Comparison of ENCODE assay signal across 8 cellular contexts in the genomic region with DNA sequence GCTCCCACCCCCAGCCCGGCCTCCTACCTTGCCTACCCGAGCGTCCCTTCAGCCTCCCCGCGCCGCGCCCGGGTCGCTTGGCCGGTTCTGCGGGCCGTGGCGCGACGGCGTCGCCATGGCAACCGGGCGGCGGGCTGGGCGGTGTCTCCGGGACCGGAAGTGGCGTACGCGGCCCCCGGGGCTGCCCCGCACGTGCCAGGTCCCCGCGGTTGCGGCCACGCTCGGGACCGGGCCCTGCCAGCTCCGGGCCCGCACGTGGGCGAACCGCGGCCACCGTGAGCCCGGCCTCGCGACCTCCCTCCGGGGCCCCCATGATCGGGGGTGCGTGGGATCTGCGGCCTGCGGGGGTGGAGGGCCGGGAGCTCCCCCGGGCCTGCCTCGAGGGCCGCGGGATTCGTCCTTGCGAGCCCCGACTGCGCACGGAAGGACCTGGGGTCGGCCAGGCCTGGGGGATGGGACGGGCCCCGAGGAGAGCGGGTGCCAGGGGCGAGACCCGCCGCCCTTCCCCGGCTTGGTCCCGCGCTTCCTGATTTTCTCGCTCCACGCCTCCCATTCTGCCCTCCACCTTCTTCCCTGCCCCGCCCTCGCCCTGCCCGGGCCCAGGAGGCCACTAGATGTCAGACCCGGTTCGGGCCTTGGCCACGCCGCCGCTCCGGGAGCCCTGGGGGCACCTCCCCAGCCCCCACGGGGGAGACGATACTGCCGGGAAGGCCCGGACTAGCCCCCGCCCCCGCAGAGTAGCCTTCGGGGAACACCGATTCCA. TPM values are rescaled to one million over a fixed set of nuclear protein-coding genes. Genes with fewer than 3 reads are reported as not detected.
DNase-seq lines count a peak whose midpoint lies in the region; ATAC-seq, FAIRE-seq and TF ChIP-seq lines count a peak whose summit lies in the region.

A gene with protein sequence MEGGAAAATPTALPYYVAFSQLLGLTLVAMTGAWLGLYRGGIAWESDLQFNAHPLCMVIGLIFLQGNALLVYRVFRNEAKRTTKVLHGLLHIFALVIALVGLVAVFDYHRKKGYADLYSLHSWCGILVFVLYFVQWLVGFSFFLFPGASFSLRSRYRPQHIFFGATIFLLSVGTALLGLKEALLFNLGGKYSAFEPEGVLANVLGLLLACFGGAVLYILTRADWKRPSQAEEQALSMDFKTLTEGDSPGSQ (minus strand): TSS at position 89 of the 763 bp plus-strand sequence. CDS start 8,759 bp downstream, outside the sequence.

- H3K9me3 ChIP-seq in OCI-LY7 (ENCODE audit: low read length) (no peaks in the 10 kb centered on the region), stomach (no peaks in the 10 kb centered on the region)

- no peak for FAIRE-seq in GM19239 (lab: Jason Lieb, UNC)

- H3K27ac ChIP-seq in C4-2B (peak within 1 kb of the TSS; percentile 100), OCI-LY7 (ENCODE audit: low read depth, low read length, poor library complexity, severe bottlenecking) (no peak within 1 kb of the TSS), stomach (peak within 1 kb of the TSS; percentile 89 to 97 (median 95))

- H3K27ac Mint-ChIP-seq in nephron progenitor cell = no peak within 1 kb of the TSS

- no peaks in the 10 kb centered on the region for H3K4me1 ChIP-seq in OCI-LY7 (ENCODE audit: insufficient read depth, low read length, poor library complexity, severe bottlenecking)
- peaks cover 27 to 62% (median 51%) of the 10 kb centered on the region in 4 donors for H3K4me1 ChIP-seq in stomach

- H3K4me2 ChIP-seq in OCI-LY7 (ENCODE audit: low read length) = peak within 1 kb of the TSS; percentile 29; the same call in 1 of the 2 replicates

- peak within 1 kb of the TSS; percentile 76 for H3K4me3 Mint-ChIP-seq in nephron progenitor cell

- WGBS in stomach, 5 donors = 0 to 2% (median 1%) methylated on average over 36 to 89 of the region's 89 CpGs

- no TSS peak for BruUV-seq in OCI-LY7 (replicated peaks; lab: Mats Ljungman, UMichigan)

- peak; percentile 88 for DNase-seq in GM19239 (ENCODE audit: insufficient read length, low spot score)
- DNase-seq in OCI-LY7 (ENCODE audit: low spot score) = no peak
- DNase-seq in activated T-helper 1 cell treated with anti-CD3 and anti-CD28 coated beads, Interleukin-2, amount 50 U/mL, for 16 hours (ENCODE audit: low read depth in 1 of 2, low spot score in 1 of 2) = peak; percentile 35 to 64
- peak; percentile 63 for DNase-seq in fibroblast of mammary gland (ENCODE audit: low read depth)
- peak; percentile 82 for DNase-seq in nephron progenitor cell
- peak; percentile 90 for DNase-seq in stomach

- no peaks in the 10 kb centered on the region for H4K20me1 ChIP-seq in OCI-LY7 (ENCODE audit: insufficient read depth, low read length)

- no peak within 1 kb of the TSS for H2AFZ ChIP-seq in OCI-LY7 (ENCODE audit: low read length)

- H3K36me3 ChIP-seq in OCI-LY7 (ENCODE audit: insufficient read depth, low read length) (no peaks in the 10 kb centered on the region), stomach (no peaks in the 10 kb centered on the region)

- no peaks in the 10 kb centered on the region for H3K36me3 Mint-ChIP-seq in nephron progenitor cell (ENCODE audit: low read depth)

- peaks cover 27% of the 10 kb centered on the region for H3K27me3 Mint-ChIP-seq in nephron progenitor cell (ENCODE audit: low read depth, poor library complexity)

- intact Hi-C loops in OCI-LY7 (cut with micrococcal nuclease; ENCODE audit: unreplicated experiment) (no loop called here), stomach (cut with DNase I; ENCODE audit: low total_unique reads) (no loop called here)

- H3K79me2 ChIP-seq in OCI-LY7 (ENCODE audit: insufficient read depth, low read depth, low read length) = no peaks in the 10 kb centered on the region

- peaks cover 46% of the 10 kb centered on the region for H3K4me1 Mint-ChIP-seq in nephron progenitor cell

- H3K4me3 ChIP-seq in OCI-LY7 (ENCODE audit: low read depth, low read length, poor library complexity, severe bottlenecking) (no peak within 1 kb of the TSS), fibroblast of mammary gland (ENCODE audit: control insufficient read depth, low read depth, low read length) (peak within 1 kb of the TSS; percentile 49), stomach (peak within 1 kb of the TSS; percentile 61 to 81 (median 72))

- POLR2A ChIA-PET in OCI-LY7 (lab: Charles Lee) = no interaction called here

- H3K9me3 Mint-ChIP-seq in nephron progenitor cell = no peaks in the 10 kb centered on the region

- no peaks in the 10 kb centered on the region for H3K9me2 ChIP-seq in OCI-LY7 (ENCODE audit: insufficient read depth, low read length)

- TF ChIP-seq CTCF in C4-2B (conservative IDR thresholded peaks at IDR 0.05) (peak; percentile 41; the same call in 1 of the 2 replicates), OCI-LY7 (conservative IDR thresholded peaks at IDR 0.05; ENCODE audit: low read length) (no peak), fibroblast of mammary gland (conservative IDR thresholded peaks at IDR 0.05; ENCODE audit: control insufficient read depth, insufficient read depth, low read depth, low read length) (no peak), nephron progenitor cell (IDR thresholded peaks at IDR 0.05) (no peak), stomach (IDR thresholded peaks at IDR 0.05) (peak in 2 of 7 experiments; percentile 7 to 14)

- no peak for TF ChIP-seq EP300 in stomach (IDR thresholded peaks at IDR 0.05)

- no peak for TF ChIP-seq POLR2A in stomach (IDR thresholded peaks at IDR 0.05)

- H3K27me3 ChIP-seq in stomach = peaks cover 0 to 6% (median 0%) of the 10 kb centered on the region in 3 donors

- peak; percentile 68 for ATAC-seq in HG03432 (IDR thresholded peaks at IDR 0.05; ENCODE audit: unreplicated experiment)

- CTCF ChIA-PET in OCI-LY7 (lab: Charles Lee; ENCODE audit: unreplicated experiment) = no interaction called here

RNA-seq across cellular contexts. Expression of the gene that starts here (rescaled TPM):
- total RNA-seq in OCI-LY7 (2014; rRNA removed; shearing (Covaris generic)) = not detected in 2 replicates
- total RNA-seq in OCI-LY7 (2022) = not detected in 2 replicates
- 100 to 1,000 TPM in 2 of 5 donors, 10 to 100 TPM in 3; 26.1 to 394 (median 97.1) TPM for total RNA-seq in stomach
- polyA plus RNA-seq in stomach = 10 to 100 TPM; 10.8 to 27.4 (median 23.7) TPM

Comparison
In these comparisons a context has a peak if more than half of its experiments do, and no peak if none do; other contexts are left out.
1. RNA of the gene that starts here (total RNA-seq): 26.1 to 394 TPM in stomach; not detected in OCI-LY7; every median in the first group is over 10 times any median in the second.